In genomic region chr6:150857062-150857905, GRCh38 we compare ENCODE assay signal across 10 cellular contexts. TPM values are rescaled to one million over a fixed set of nuclear protein-coding genes. Genes with fewer than 3 reads are reported as not detected.
DNase-seq lines count a peak whose midpoint lies in the region; ATAC-seq and TF ChIP-seq lines count a peak whose summit lies in the region.
"Had no signal": no experiment of that assay in that cellular context is flagged by ENCODE, and none has a peak within 500 bp of the region (broad histone marks: within the 10 kb centered on the region; RNA-seq: fewer than 3 reads in every experiment).

No MANE protein-coding gene starts in this region.

- H3K27me3 ChIP-seq in adipocyte (replicated peaks; ENCODE audit: control insufficient read depth, insufficient read depth, low read length) (no peaks in the 10 kb centered on the region), hepatocyte (no peaks in the 10 kb centered on the region), thoracic aorta (replicated peaks; ENCODE audit: insufficient read depth) (no peaks in the 10 kb centered on the region)

- H3K9me3 ChIP-seq in adipocyte (ENCODE audit: control insufficient read depth, low read length) (no peaks in the 10 kb centered on the region), hepatocyte (ENCODE audit: low read depth) (no peaks in the 10 kb centered on the region), thoracic aorta (no peaks in the 10 kb centered on the region)

- no peak for TF ChIP-seq CTCF in hepatocyte (IDR thresholded peaks at IDR 0.05; ENCODE audit: poor library complexity)
- no peak for TF ChIP-seq CTCF in thoracic aorta (IDR thresholded peaks at IDR 0.05)

- peak overlapping the region; percentile 27 for H3K4me2 ChIP-seq in hepatocyte

- H3K27ac ChIP-seq in hepatocyte (peak overlapping the region; percentile 92), thoracic aorta (peak overlapping the region; percentile 59 to 76)

- ATAC-seq in thoracic aorta (ENCODE audit: insufficient number of reproducible peaks, low FRiP score, low read depth): peak; percentile 79

- DNase-seq in NOMO-1 (lab: John Stamatoyannopoulos, UW; ENCODE audit: unreplicated experiment in 2 of 2): peak; percentile 25 to 37
- no peak for DNase-seq in NOMO-1 treated with dmso at 0.1 percent for 144 hours (lab: John Stamatoyannopoulos, UW; ENCODE audit: unreplicated experiment)
- peak; percentile 94 for DNase-seq in adipocyte (ENCODE audit: low read depth)
- DNase-seq in hepatocyte (ENCODE audit: low spot score): peak; percentile 69
- DNase-seq in thoracic aorta (ENCODE audit: low spot score): no peak
- DNase-seq in cerebellar cortex (ENCODE audit: low spot score): no peak
- DNase-seq in NCI-H2171 (lab: John Stamatoyannopoulos, UW): no peak
- DNase-seq in NCI-H2029 treated with DMSO at 0.1 percent for 48 hours (lab: John Stamatoyannopoulos, UW): no peak
- DNase-seq: CD4-positive, CD25-positive, alpha-beta regulatory T cell; KG1 had no signal

- no peaks in the 10 kb centered on the region for H4K20me1 ChIP-seq in hepatocyte (ENCODE audit: insufficient read depth, poor library complexity, severe bottlenecking)

- no peak overlapping the region for H2AFZ ChIP-seq in hepatocyte

- no peaks in the 10 kb centered on the region for H3K36me3 ChIP-seq in adipocyte (ENCODE audit: control insufficient read depth, insufficient read depth, low read length, severe bottlenecking)
- H3K36me3 ChIP-seq in hepatocyte (replicated peaks; ENCODE audit: insufficient read depth, low read depth): no peaks in the 10 kb centered on the region
- no peaks in the 10 kb centered on the region for H3K36me3 ChIP-seq in thoracic aorta

- H3K4me1 ChIP-seq in adipocyte (ENCODE audit: control insufficient read depth, insufficient read depth, low read length) (peaks cover 21% of the 10 kb centered on the region), hepatocyte (ENCODE audit: insufficient read depth) (peaks cover 14% of the 10 kb centered on the region), thoracic aorta (ENCODE audit: control insufficient read depth in 1 of 2, low read depth in 2 of 2) (peaks cover 9 to 40% of the 10 kb centered on the region in 2 donors)

- peak overlapping the region; percentile 86 for H3K9ac ChIP-seq in adipocyte (ENCODE audit: low read length)

- H3K79me2 ChIP-seq in hepatocyte: no peaks in the 10 kb centered on the region

- peak overlapping the region; percentile 67 for H3K4me3 ChIP-seq in adipocyte (ENCODE audit: low read length)
- H3K4me3 ChIP-seq in hepatocyte: no peak overlapping the region
- peak overlapping the region; percentile 42 for H3K4me3 ChIP-seq in thoracic aorta

- WGBS in hepatocyte (ENCODE audit: low lambda C conversion rate, missing lambda C conversion rate): 54% methylated on average over 5 of the region's 5 CpGs

- H3K9me2 ChIP-seq in hepatocyte (replicated peaks; ENCODE audit: insufficient read depth): no peaks in the 10 kb centered on the region

RNA-seq across cellular contexts. Expression of gene MTHFD1L, which starts 8.2 kb away (rescaled TPM):
- total RNA-seq in hepatocyte (17.1 and 30.8 TPM in 2 replicates), thoracic aorta (10 to 100 TPM; 52.8 to 77.3 TPM)
- 27.4 and 28.4 TPM in 2 replicates for polyA plus RNA-seq in hepatocyte

Comparison
In these comparisons a context has a peak if more than half of its experiments do, and no peak if none do; other contexts are left out.
1. DNase-seq: peak in NOMO-1 (2 of 2), adipocyte (single experiment) and hepatocyte (single experiment); none in NOMO-1 treated with dmso at 0.1 percent for 144 hours (single experiment), thoracic aorta (single experiment), cerebellar cortex (single experiment), NCI-H2171 (single experiment) and NCI-H2029 treated with DMSO at 0.1 percent for 48 hours (single experiment).